Comparison of ENCODE assay signal across 12 cellular contexts in genomic region chr3:189512039-189512438, GRCh38.
DNase-seq lines count a peak whose midpoint lies in the region; ATAC-seq and TF ChIP-seq lines count a peak whose summit lies in the region.
"Had no signal": no experiment of that assay in that cellular context is flagged by ENCODE, and none has a peak within 500 bp of the region (broad histone marks: within the 10 kb centered on the region; RNA-seq: fewer than 3 reads in every experiment).

No MANE protein-coding gene starts in this region.

- no peak for TF ChIP-seq EP300 in suprapubic skin (IDR thresholded peaks at IDR 0.05)

- H3K9me3 ChIP-seq in suprapubic skin, result no peaks in the 10 kb centered on the region

- no peak overlapping the region for H3K4me3 Mint-ChIP-seq in activated T-cell treated with anti-CD3 and anti-CD28 coated beads, Interleukin-2, amount 50 U/mL, for 24 hours
- H3K4me3 Mint-ChIP-seq: activated T-helper 17 cell treated with anti-CD3 and anti-CD28 coated beads, Interleukin-2, amount 50 U/mL, for 72 hours had no signal

- peaks cover 10% of the 10 kb centered on the region for H3K4me1 Mint-ChIP-seq in activated T-cell treated with anti-CD3 and anti-CD28 coated beads, Interleukin-2, amount 50 U/mL, for 24 hours (ENCODE audit: low read depth)
- H3K4me1 Mint-ChIP-seq: activated T-helper 17 cell treated with anti-CD3 and anti-CD28 coated beads, Interleukin-2, amount 50 U/mL, for 72 hours had no signal

- no peak for TF ChIP-seq CTCF in suprapubic skin (IDR thresholded peaks at IDR 0.05)

- no peak overlapping the region for H3K27ac Mint-ChIP-seq in activated T-cell treated with anti-CD3 and anti-CD28 coated beads, Interleukin-2, amount 50 U/mL, for 24 hours
- H3K27ac Mint-ChIP-seq: activated T-helper 17 cell treated with anti-CD3 and anti-CD28 coated beads, Interleukin-2, amount 50 U/mL, for 72 hours had no signal

- WGBS in suprapubic skin, result 84% methylated on average over 1 of the region's 1 CpG

- H3K36me3 Mint-ChIP-seq in activated T-cell treated with anti-CD3 and anti-CD28 coated beads, Interleukin-2, amount 50 U/mL, for 24 hours (ENCODE audit: low read depth), result no peaks in the 10 kb centered on the region

- DNase-seq in Kasumi-1 (lab: John Stamatoyannopoulos, UW) (peak; percentile 59 to 79), suprapubic skin (ENCODE audit: low spot score in 2 of 2) (no peak), DMS79 (lab: John Stamatoyannopoulos, UW) (no peak), NCI-H446 (lab: John Stamatoyannopoulos, UW) (no peak)
- no peak for DNase-seq in activated T-cell treated with anti-CD3 and anti-CD28 coated beads, Interleukin-2, amount 50 U/mL, for 24 hours
- DNase-seq: cortex of kidney, MM.1S, occipital lobe, SW 1271 had no signal

- no peaks in the 10 kb centered on the region for H3K9me3 Mint-ChIP-seq in activated T-cell treated with anti-CD3 and anti-CD28 coated beads, Interleukin-2, amount 50 U/mL, for 24 hours
- H3K9me3 Mint-ChIP-seq: activated T-helper 17 cell treated with anti-CD3 and anti-CD28 coated beads, Interleukin-2, amount 50 U/mL, for 72 hours had no signal

- TF ChIP-seq POLR2A in suprapubic skin (IDR thresholded peaks at IDR 0.05), result no peak

- H3K27me3 Mint-ChIP-seq in activated T-cell treated with anti-CD3 and anti-CD28 coated beads, Interleukin-2, amount 50 U/mL, for 24 hours, result no peaks in the 10 kb centered on the region

- no peaks in the 10 kb centered on the region for H3K36me3 ChIP-seq in suprapubic skin

- peak; percentile 69 for ATAC-seq in GM19035 (IDR thresholded peaks at IDR 0.05; ENCODE audit: unreplicated experiment)
- peak; percentile 70 for ATAC-seq in HG02852 (IDR thresholded peaks at IDR 0.05; ENCODE audit: unreplicated experiment)
- ATAC-seq: activated T-helper 17 cell treated with anti-CD3 and anti-CD28 coated beads, Interleukin-2, amount 50 U/mL, for 72 hours had no signal

- peaks cover 29% of the 10 kb centered on the region for H3K4me1 ChIP-seq in suprapubic skin

- H3K4me3 ChIP-seq in suprapubic skin, result no peak overlapping the region

- H3K27ac ChIP-seq in suprapubic skin, result peak overlapping the region; percentile 46

- no peaks in the 10 kb centered on the region for H3K27me3 ChIP-seq in suprapubic skin

Comparison
In these comparisons a context has a peak if more than half of its experiments do, and no peak if none do; other contexts are left out.
1. DNase-seq: peak in Kasumi-1 (2 of 2); none in suprapubic skin (0 of 2), DMS79 (single experiment), NCI-H446 (0 of 2) and activated T-cell treated with anti-CD3 and anti-CD28 coated beads, Interleukin-2, amount 50 U/mL, for 24 hours (single experiment).